ENCODE assay signal across 26 cellular contexts in genomic region chr10:14106828-14107227, GRCh38.
"Had no signal": no experiment of that assay in that cellular context is flagged by ENCODE, and none has a peak within 500 bp of the region (broad histone marks: within the 10 kb centered on the region; RNA-seq: fewer than 3 reads in every experiment).

No MANE protein-coding gene starts in this region.

- H3K4me1 ChIP-seq: parathyroid adenoma, psoas muscle, right lobe of liver, sigmoid colon, stomach, thyroid gland, tibial nerve, upper lobe of left lung, vagina had no signal

- H3K4me3 ChIP-seq: neural progenitor cell, ovary, psoas muscle, right lobe of liver, sigmoid colon, stomach, thoracic aorta, thyroid gland, tibial nerve, upper lobe of left lung, vagina had no signal

- H3K4me2 ChIP-seq: neural progenitor cell had no signal

- FAIRE-seq: small intestine, urothelium cell line had no signal

- H3K27me3 ChIP-seq: neural progenitor cell, ovary, right lobe of liver, stomach, thyroid gland, tibial nerve, upper lobe of left lung, vagina had no signal

- H3K9ac ChIP-seq: neural progenitor cell, parathyroid adenoma had no signal

- H3K27ac ChIP-seq: neural progenitor cell, ovary, parathyroid adenoma, psoas muscle, right lobe of liver, sigmoid colon, stomach, thoracic aorta, thyroid gland, tibial nerve, upper lobe of left lung, vagina had no signal

- H3K9me3 ChIP-seq: ovary, right lobe of liver, sigmoid colon, thoracic aorta, thyroid gland, tibial nerve, upper lobe of left lung, vagina had no signal

- DNase-seq: natural killer cell; occipital lobe; ovary; posterior cingulate gyrus; psoas muscle; right cardiac atrium; right lobe of liver; sigmoid colon; small intestine; stimulated activated CD4-positive, alpha-beta T cell treated with anti-CD3 and anti-CD28 coated beads, Interleukin-15, amount 100 ng/mL, for 24 hours; stimulated activated CD4-positive, alpha-beta T cell treated with anti-CD3 and anti-CD28 coated beads, Interleukin-2, amount 100 ng/mL, for 24 hours; stimulated activated CD4-positive, alpha-beta T cell treated with anti-CD3 and anti-CD28 coated beads, Interleukin-2, amount 100 ng/mL, for 48 hours; stimulated activated CD4-positive, alpha-beta T cell treated with anti-CD3 and anti-CD28 coated beads, Interleukin-4, amount 100 ng/mL, for 24 hours; stimulated activated naive B cell treated with anti-CD40 and anti-IgM and Interleukin-4, amounts not matched to agents 10 μg/mL and 1 μg/mL and 100 μg/mL, for 72 hours; stimulated activated naive CD4-positive, alpha-beta T cell treated with Interleukin-2 at 50 U/mL for 16 hours; stomach; thyroid gland; trophoblast cell; upper lobe of left lung had no signal

- H3K79me2 ChIP-seq: parathyroid adenoma had no signal

- ATAC-seq: natural killer cell; psoas muscle; right cardiac atrium; right lobe of liver; stimulated activated effector memory CD8-positive, alpha-beta T cell treated with anti-CD3 and anti-CD28 coated beads, Interleukin-12 subunit alpha, Interleukin-12 subunit beta, amount 100 ng/mL, for 72 hours; stimulated activated naive B cell treated with anti-CD40 and anti-IgM and Interleukin-4, amounts not matched to agents 10 μg/mL and 1 μg/mL and 100 μg/mL, for 72 hours had no signal

- H2AFZ ChIP-seq: neural progenitor cell, parathyroid adenoma had no signal

- H3K36me3 ChIP-seq: neural progenitor cell, ovary, right lobe of liver, sigmoid colon, stomach, thoracic aorta, thyroid gland, tibial nerve, upper lobe of left lung, vagina had no signal
